In the genomic region with DNA sequence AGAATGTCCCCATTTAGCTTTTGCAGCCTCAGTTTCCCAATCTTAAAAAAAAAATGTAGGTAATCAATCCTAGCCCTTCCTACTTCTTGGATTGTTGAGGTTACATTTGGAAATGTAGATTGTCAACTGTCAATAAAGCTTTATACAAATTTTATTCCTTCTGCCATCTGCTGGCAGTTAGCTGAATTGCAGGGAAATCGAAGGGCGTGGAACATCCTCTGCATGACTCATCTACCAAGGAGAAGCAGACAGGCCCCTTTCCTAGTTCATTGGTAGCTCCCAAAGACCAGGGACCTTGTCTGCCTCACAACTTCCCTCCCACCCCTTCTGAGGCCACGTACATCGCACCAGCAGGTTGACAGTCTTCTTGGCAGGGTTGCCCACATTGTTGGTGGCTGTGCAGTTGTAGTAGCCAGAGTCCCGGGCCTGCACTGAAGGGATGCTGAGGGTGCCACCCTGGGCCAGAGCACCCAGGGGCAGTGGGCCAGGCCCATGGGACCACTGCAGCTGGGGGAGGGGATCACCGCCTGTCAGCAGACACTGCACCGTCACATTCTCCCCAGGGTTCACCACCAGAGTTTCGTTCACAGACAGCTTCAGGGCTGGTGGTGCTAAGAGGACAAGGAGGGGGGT, we compare ENCODE assay signal across 9 cellular contexts. TPM values are rescaled to one million over a fixed set of nuclear protein-coding genes. Genes with fewer than 3 reads are reported as not detected.
A peak's percentile ranks its signal among the peaks of the same experiment; 100 is the strongest.
DNase-seq lines count a peak whose midpoint lies in the region; ATAC-seq and TF ChIP-seq lines count a peak whose summit lies in the region.
"Had no signal": no experiment of that assay in that cellular context is flagged by ENCODE, and none has a peak within 500 bp of the region (broad histone marks: within the 10 kb centered on the region; RNA-seq: fewer than 3 reads in every experiment).

No MANE protein-coding gene starts in this region.

- peaks cover 4% of the 10 kb centered on the region; the same call in 1 of the 2 replicates for H3K9me3 ChIP-seq in BE2C

- ATAC-seq in natural killer cell: no peak
- no peak for ATAC-seq in HG03095 (IDR thresholded peaks at IDR 0.05; ENCODE audit: unreplicated experiment)

- peak; percentile 58 for DNase-seq in BE2C
- DNase-seq in H4 (ENCODE audit: low spot score): peak; percentile 55
- DNase-seq in SK-MEL-5 (ENCODE audit: low read depth, low spot score): peak; percentile 69
- DNase-seq in natural killer cell: no peak
- no peak for DNase-seq in DMS79 (lab: John Stamatoyannopoulos, UW)
- DNase-seq in HuH-7.5 (ENCODE audit: low spot score): no peak

- H3K27me3 Mint-ChIP-seq in brain (peaks cover 4% of the 10 kb centered on the region), natural killer cell (ENCODE audit: low read depth in 2 of 2) (peaks cover 0 to 14% of the 10 kb centered on the region in 2 donors)

- H3K4me1 ChIP-seq in BE2C: no peaks in the 10 kb centered on the region

- H3K27me3 ChIP-seq in BE2C: no peaks in the 10 kb centered on the region

- TF ChIP-seq CTCF in BE2C (IDR thresholded peaks at IDR 0.05; ENCODE audit: low read depth, low read length): peak; percentile 80
- TF ChIP-seq CTCF in brain (conservative IDR thresholded peaks at IDR 0.05): peak; percentile 46 to 76
- TF ChIP-seq CTCF in natural killer cell (IDR thresholded peaks at IDR 0.05): peak; percentile 23

- H3K36me3 Mint-ChIP-seq in brain: peaks cover 69% of the 10 kb centered on the region
- peaks cover 6% of the 10 kb centered on the region for H3K36me3 Mint-ChIP-seq in natural killer cell

- H3K4me1 Mint-ChIP-seq in brain: no peaks in the 10 kb centered on the region
- peaks cover 0 to 9% of the 10 kb centered on the region in 2 donors for H3K4me1 Mint-ChIP-seq in natural killer cell

- in situ Hi-C loops in SK-MEL-5 (cut with HindIII; ENCODE audit: low pct_unique_long_range_greater_than_20kb, low sequenced_read_pairs): no loop called here

- H3K4me3 Mint-ChIP-seq in brain: no peak overlapping the region
- no peak overlapping the region for H3K4me3 Mint-ChIP-seq in natural killer cell
- H3K4me3 Mint-ChIP-seq: IgD-negative memory B cell had no signal

- peaks cover 7% of the 10 kb centered on the region; the same call in 1 of the 2 replicates for H3K36me3 ChIP-seq in BE2C

- intact Hi-C loops in natural killer cell (cut with micrococcal nuclease): no loop called here

- H3K27ac Mint-ChIP-seq in brain (no peak overlapping the region), natural killer cell (no peak overlapping the region)
- H3K27ac Mint-ChIP-seq: IgD-negative memory B cell had no signal

- H3K9me3 Mint-ChIP-seq in brain (peaks cover 0 to 16% (median 7%) of the 10 kb centered on the region in 5 experiments), natural killer cell (no peaks in the 10 kb centered on the region)

- H3K4me3 ChIP-seq in BE2C (ENCODE audit: low read depth, low read length): no peak overlapping the region

RNA-seq across cellular contexts. Expression of a gene that starts 43.6 kb away (rescaled TPM):
- polyA plus RNA-seq in BE2C (2012; ENCODE audit: insufficient read depth, insufficient read length, low read depth): 1.9 TPM
- 2.2 and 2.3 TPM in 2 replicates for total RNA-seq in H4 (2014; rRNA removed; shearing (Covaris generic))
- total RNA-seq in SK-MEL-5 (2014; rRNA removed; shearing (Covaris generic)): 4.8 and 5.7 TPM in 2 replicates
- 8.0 and 10.4 TPM in 2 replicates for polyA plus RNA-seq in SK-MEL-5 (2015; cell fraction: cytosol; rRNA removed)
- 19.4 and 24.8 TPM in 2 replicates for polyA plus RNA-seq in SK-MEL-5 (2015; cell fraction: nucleus; rRNA removed)
- 42.2 TPM for polyA plus RNA-seq in brain (ENCODE audit: insufficient read depth, low read depth, low replicate concordance)
- total RNA-seq in natural killer cell: 10 to 100 TPM in 2 of 3 donors, under 1 TPM in 1; 0.53 to 24.2 (median 16.7) TPM

Comparison
In these comparisons a context has a peak if more than half of its experiments do, and no peak if none do; other contexts are left out.
1. DNase-seq: peak in BE2C (single experiment), H4 (single experiment) and SK-MEL-5 (single experiment); none in natural killer cell (single experiment), DMS79 (single experiment) and HuH-7.5 (single experiment).
2. CTCF ChIP-seq: peak in every context shown above with its lines; median percentile 80 in BE2C; 61 in brain; 23 in natural killer cell.